In genomic region chr4:77366876-77367275, GRCh38 we compare ENCODE assay signal across 8 cellular contexts.
A peak's percentile ranks its signal among the peaks of the same experiment; 100 is the strongest.
DNase-seq lines count a peak whose midpoint lies in the region; ATAC-seq and TF ChIP-seq lines count a peak whose summit lies in the region.
"Not testable (repeated sequence)": the region's sequence is repeated elsewhere in the genome, so short reads cannot be mapped to it uniquely, and the experiment has no call there.

No MANE protein-coding gene starts in this region.

- H3K4me2 ChIP-seq in DND-41 (ENCODE audit: insufficient read depth, low read length); H9 (ENCODE audit: insufficient read depth, insufficient read length, low read length): not testable (repeated sequence)

- not testable (repeated sequence) for H3K9me3 ChIP-seq in DND-41 (ENCODE audit: insufficient read depth, low read length, severe bottlenecking); H9 (ENCODE audit: control insufficient read depth, low read depth, low read length)

- not testable (repeated sequence) for H3K4ac ChIP-seq in H9 (ENCODE audit: low read depth, low read length)

- not testable (repeated sequence) for H3K56ac ChIP-seq in H9 (ENCODE audit: insufficient read length, low read depth, low read length)

- H3K9ac ChIP-seq in DND-41 (ENCODE audit: low read depth, low read length); H9 (ENCODE audit: extremely low read depth, insufficient read length, low read length): not testable (repeated sequence)

- H4K8ac ChIP-seq in H9 (replicated peaks; ENCODE audit: insufficient read length, low read depth, low read length) = not testable (repeated sequence)

- not testable (repeated sequence) for H4K5ac ChIP-seq in H9 (ENCODE audit: insufficient read length, low read depth, low read length)

- H3K23ac ChIP-seq in H9 (ENCODE audit: insufficient read length, low read depth, low read length) = not testable (repeated sequence)

- H3K18ac ChIP-seq in H9 (ENCODE audit: insufficient read length, low read depth, low read length) = not testable (repeated sequence)

- not testable (repeated sequence) for H3K14ac ChIP-seq in H9 (ENCODE audit: insufficient read depth, low read length)

- H3K79me1 ChIP-seq in H9 (ENCODE audit: insufficient read depth, low read depth, low read length, poor library complexity, severe bottlenecking) = not testable (repeated sequence)

- peaks cover 12% of the 10 kb centered on the region for H3K27me3 Mint-ChIP-seq in H9 (ENCODE audit: low read depth)
- peaks cover 56% of the 10 kb centered on the region for H3K27me3 Mint-ChIP-seq in chondrocyte (ENCODE audit: low read depth)

- POLR2A ChIA-PET in RWPE1 (lab: Yijun Ruan, JAX; ENCODE audit: low non-redundant PET) = not testable (repeated sequence)

- H2BK20ac ChIP-seq in H9 (ENCODE audit: low read depth, low read length, poor library complexity, severe bottlenecking) = not testable (repeated sequence)

- not testable (repeated sequence) for H2BK5ac ChIP-seq in H9 (ENCODE audit: insufficient read length, low read length)

- not testable (repeated sequence) for H2AK5ac ChIP-seq in H9 (ENCODE audit: insufficient read length, low read length)

- H3K23me2 ChIP-seq in H9 (ENCODE audit: insufficient read length, low read depth, low read length, poor library complexity, severe bottlenecking) = not testable (repeated sequence)

- H2BK12ac ChIP-seq in H9 (ENCODE audit: insufficient read length, low read depth, low read length) = not testable (repeated sequence)

- DNase-seq in DND-41; H9; RWPE1 (ENCODE audit: low spot score); chondrocyte (ENCODE audit: low spot score); left colon; stimulated activated effector memory CD8-positive, alpha-beta T cell treated with anti-CD3 and anti-CD28 coated beads, Interleukin-12 subunit alpha, Interleukin-12 subunit beta, amount 100 ng/mL, for 72 hours (ENCODE audit: low spot score in 2 of 2): not testable (repeated sequence)

- not testable (repeated sequence) for H3K4me3 ChIP-seq in DND-41 (ENCODE audit: low read depth in 1 of 2, low read length in 2 of 2)

- not testable (repeated sequence) for H2AFZ ChIP-seq in DND-41 (ENCODE audit: low read depth, low read length); H9 (ENCODE audit: low read length)

- not testable (repeated sequence) for H4K91ac ChIP-seq in H9 (ENCODE audit: insufficient read length, low read depth, low read length)

- ATAC-seq in DND-41 (ENCODE audit: insufficient read depth, low read depth) (peak; percentile 78), GM19351 (IDR thresholded peaks at IDR 0.05; ENCODE audit: unreplicated experiment) (peak; percentile 91), HG03108 (IDR thresholded peaks at IDR 0.05; ENCODE audit: unreplicated experiment) (peak; percentile 69), left colon (peak; percentile 90)
- peak; percentile 69 for ATAC-seq in stimulated activated effector memory CD8-positive, alpha-beta T cell treated with anti-CD3 and anti-CD28 coated beads, Interleukin-12 subunit alpha, Interleukin-12 subunit beta, amount 100 ng/mL, for 72 hours

- CTCF ChIA-PET in RWPE1 (lab: Yijun Ruan, JAX) = interaction anchor here (0.5 to 1.8 kb wide), 10 partner anchors 12 to 358 kb away, joined by 3 to 6 read pairs (median 3); no protein-coding TSS in a partner anchor

- intact Hi-C loops in left colon (cut with DNase I, micrococcal nuclease) = not testable (repeated sequence)

- H3K9me3 Mint-ChIP-seq in H9; chondrocyte (ENCODE audit: low read depth); stimulated activated effector memory CD8-positive, alpha-beta T cell treated with anti-CD3 and anti-CD28 coated beads, Interleukin-12 subunit alpha, Interleukin-12 subunit beta, amount 100 ng/mL, for 72 hours: not testable (repeated sequence)

- H3K4me1 ChIP-seq in DND-41 (ENCODE audit: insufficient read depth, low read length); H9 (ENCODE audit: insufficient read depth, low read length): not testable (repeated sequence)

- H3K36me3 Mint-ChIP-seq in H9 (ENCODE audit: insufficient read depth in 1 of 3, low read depth in 3 of 3); chondrocyte (ENCODE audit: low read depth); stimulated activated effector memory CD8-positive, alpha-beta T cell treated with anti-CD3 and anti-CD28 coated beads, Interleukin-12 subunit alpha, Interleukin-12 subunit beta, amount 100 ng/mL, for 72 hours: not testable (repeated sequence)

- not testable (repeated sequence) for H3K4me1 Mint-ChIP-seq in H9; chondrocyte (ENCODE audit: low read depth); stimulated activated effector memory CD8-positive, alpha-beta T cell treated with anti-CD3 and anti-CD28 coated beads, Interleukin-12 subunit alpha, Interleukin-12 subunit beta, amount 100 ng/mL, for 72 hours

- not testable (repeated sequence) for H3K4me3 Mint-ChIP-seq in H9; chondrocyte (ENCODE audit: unreplicated experiment); stimulated activated effector memory CD8-positive, alpha-beta T cell treated with anti-CD3 and anti-CD28 coated beads, Interleukin-12 subunit alpha, Interleukin-12 subunit beta, amount 100 ng/mL, for 72 hours

- not testable (repeated sequence) for H3T11ph ChIP-seq in H9 (ENCODE audit: low read length)

- not testable (repeated sequence) for H2BK120ac ChIP-seq in H9 (ENCODE audit: low read depth, low read length, poor library complexity, severe bottlenecking)

- peak; percentile 21 for TF ChIP-seq CTCF in DND-41 (IDR thresholded peaks at IDR 0.05; ENCODE audit: borderline replicate concordance, extremely low read depth, low read length, poor library complexity, severe bottlenecking)
- TF ChIP-seq CTCF in H9 (conservative IDR thresholded peaks at IDR 0.05) = peak; percentile 45
- peak; percentile 51 for TF ChIP-seq CTCF in RWPE1 (conservative IDR thresholded peaks at IDR 0.05; ENCODE audit: low read depth)
- peak; percentile 66 for TF ChIP-seq CTCF in chondrocyte (IDR thresholded peaks at IDR 0.05)

- not testable (repeated sequence) for H3K27ac ChIP-seq in DND-41 (ENCODE audit: low read length); H9 (ENCODE audit: insufficient read length, low read depth, low read length); RWPE1

- not testable (repeated sequence) for H3K27me3 ChIP-seq in DND-41 (ENCODE audit: insufficient read depth, low read length, poor library complexity); H9 (ENCODE audit: insufficient read depth, low read length)

- H3K79me2 ChIP-seq in DND-41 (ENCODE audit: insufficient read depth, low read length); H9 (ENCODE audit: insufficient read depth, low read length): not testable (repeated sequence)

- H4K20me1 ChIP-seq in DND-41 (ENCODE audit: insufficient read depth, low read length); H9 (ENCODE audit: control insufficient read depth, insufficient read depth, insufficient read length): not testable (repeated sequence)

- H2BK15ac ChIP-seq in H9 (ENCODE audit: low read depth, low read length) = not testable (repeated sequence)

- H3K27ac Mint-ChIP-seq in H9; chondrocyte (ENCODE audit: unreplicated experiment); stimulated activated effector memory CD8-positive, alpha-beta T cell treated with anti-CD3 and anti-CD28 coated beads, Interleukin-12 subunit alpha, Interleukin-12 subunit beta, amount 100 ng/mL, for 72 hours: not testable (repeated sequence)

- WGBS in H9 (ENCODE audit: extremely low coverage, insufficient read length, low lambda C conversion rate) = no CpG with 5 or more reads among the region's 4 CpGs

- H3K36me3 ChIP-seq in DND-41 (ENCODE audit: insufficient read depth, low read length) = not testable (repeated sequence)
